17 cellular contexts compared by ENCODE assay signal in genomic region chr16:20846030-20846429, GRCh38. TPM values are rescaled to one million over a fixed set of nuclear protein-coding genes. Genes with fewer than 3 reads are reported as not detected.
A peak's percentile ranks its signal among the peaks of the same experiment; 100 is the strongest.
DNase-seq lines count a peak whose midpoint lies in the region; ATAC-seq and TF ChIP-seq lines count a peak whose summit lies in the region.
"Had no signal": no experiment of that assay in that cellular context is flagged by ENCODE, and none has a peak within 500 bp of the region (broad histone marks: within the 10 kb centered on the region; RNA-seq: fewer than 3 reads in every experiment).

No MANE protein-coding gene starts in this region.

- H3K9me3 ChIP-seq in right atrium auricular region (no peaks in the 10 kb centered on the region), endodermal cell (ENCODE audit: control insufficient read depth, low read length) (no peaks in the 10 kb centered on the region), right cardiac atrium (ENCODE audit: control insufficient read depth, low read length) (no peaks in the 10 kb centered on the region)
- H3K9me3 ChIP-seq: BLaER1, Caco-2 had no signal

- 95 to 98% methylated on average over 6 of the region's 6 CpGs for WGBS in endodermal cell (ENCODE audit: insufficient coverage in 1 of 2, insufficient read length in 1 of 2), 2 experiments
- WGBS in right cardiac atrium: 60% methylated on average over 6 of the region's 6 CpGs

- no peaks in the 10 kb centered on the region for H3K27me3 ChIP-seq in right atrium auricular region
- H3K27me3 ChIP-seq in endodermal cell (ENCODE audit: control insufficient read depth, insufficient read depth, low read length, poor library complexity, severe bottlenecking): no peaks in the 10 kb centered on the region
- no peaks in the 10 kb centered on the region for H3K27me3 ChIP-seq in right cardiac atrium (ENCODE audit: control insufficient read depth, insufficient read depth)
- H3K27me3 ChIP-seq: BLaER1 had no signal

- DNase-seq in Right ventricle myocardium inferior (ENCODE audit: missing footprints): no peak
- no peak for DNase-seq in right atrium auricular region (ENCODE audit: low spot score)
- no peak for DNase-seq in endodermal cell
- DNase-seq in right cardiac atrium: peak in 2 of 3 donors; percentile 70 to 72
- no peak for DNase-seq in T-helper 2 cell
- no peak for DNase-seq in natural killer cell
- DNase-seq: AML-193; Caco-2; CD8-positive, alpha-beta memory T cell; DND-41; GF-D8; HCEC 1CT; HFFc6 had no signal

- no peak for TF ChIP-seq CTCF in right atrium auricular region (IDR thresholded peaks at IDR 0.05)
- no peak for TF ChIP-seq CTCF in endodermal cell (conservative IDR thresholded peaks at IDR 0.05)
- TF ChIP-seq CTCF in natural killer cell (IDR thresholded peaks at IDR 0.05): no peak

- H3K36me3 Mint-ChIP-seq in endodermal cell (ENCODE audit: low read depth) (peaks cover 2% of the 10 kb centered on the region), natural killer cell (no peaks in the 10 kb centered on the region)
- H3K36me3 Mint-ChIP-seq: CD8-positive, alpha-beta memory T cell had no signal

- peaks cover 48% of the 10 kb centered on the region for H3K4me1 Mint-ChIP-seq in endodermal cell
- peaks cover 21 to 24% of the 10 kb centered on the region in 2 donors for H3K4me1 Mint-ChIP-seq in natural killer cell

- H3K4me3 Mint-ChIP-seq in endodermal cell (no peak overlapping the region), natural killer cell (no peak overlapping the region)
- H3K4me3 Mint-ChIP-seq: HFFc6 had no signal

- H3K27ac ChIP-seq in right atrium auricular region (no peak overlapping the region), endodermal cell (ENCODE audit: low read depth, low read length) (no peak overlapping the region), right cardiac atrium (ENCODE audit: low read length) (no peak overlapping the region)
- H3K27ac ChIP-seq: 22Rv1, BLaER1 had no signal

- H3K4me3 ChIP-seq in right atrium auricular region (no peak overlapping the region), endodermal cell (ENCODE audit: low read length) (peak overlapping the region; percentile 32), right cardiac atrium (ENCODE audit: low read length) (no peak overlapping the region)
- H3K4me3 ChIP-seq: BLaER1 had no signal

- intact Hi-C loops in Right ventricle myocardium inferior (cut with DNase I) (no loop called here), right cardiac atrium (cut with DNase I) (loop anchor here in 1 of 4 donors (5.0 kb wide), 1 partner anchor 236 kb away; no protein-coding TSS in a partner anchor), natural killer cell (cut with micrococcal nuclease) (no loop called here)

- H3K9me3 Mint-ChIP-seq in endodermal cell (no peaks in the 10 kb centered on the region), natural killer cell (no peaks in the 10 kb centered on the region)
- H3K9me3 Mint-ChIP-seq: CD8-positive, alpha-beta memory T cell; HFFc6 had no signal

- H3K27me3 Mint-ChIP-seq in endodermal cell (ENCODE audit: insufficient read depth) (no peaks in the 10 kb centered on the region), natural killer cell (ENCODE audit: low read depth in 2 of 2) (no peaks in the 10 kb centered on the region)
- H3K27me3 Mint-ChIP-seq: CD8-positive, alpha-beta memory T cell had no signal

- no peak overlapping the region for H3K9ac ChIP-seq in endodermal cell (ENCODE audit: extremely low read depth, low read length, poor library complexity, severe bottlenecking)
- H3K9ac ChIP-seq: BLaER1 had no signal

- no peak overlapping the region for H3K27ac Mint-ChIP-seq in endodermal cell
- no peak overlapping the region for H3K27ac Mint-ChIP-seq in natural killer cell
- H3K27ac Mint-ChIP-seq: HFFc6 had no signal

- H3K4me1 ChIP-seq in right atrium auricular region (peaks cover 0 to 16% of the 10 kb centered on the region in 2 donors), endodermal cell (ENCODE audit: control insufficient read depth, insufficient read depth, low read length) (peaks cover 33% of the 10 kb centered on the region), right cardiac atrium (ENCODE audit: control insufficient read depth, insufficient read depth, low read length) (peaks cover 5% of the 10 kb centered on the region)

- ATAC-seq in Right ventricle myocardium inferior (peak; percentile 67), right cardiac atrium (peak; percentile 47 to 53), GM18502 (IDR thresholded peaks at IDR 0.05; ENCODE audit: poor library complexity, unreplicated experiment) (no peak), natural killer cell (no peak)
- ATAC-seq: HepG2 had no signal

- H3K36me3 ChIP-seq in right atrium auricular region (no peaks in the 10 kb centered on the region), endodermal cell (ENCODE audit: control insufficient read depth, insufficient read depth, low read length) (no peaks in the 10 kb centered on the region)
- H3K36me3 ChIP-seq: BLaER1 had no signal

RNA-seq across cellular contexts. Expression of gene REXO5, which starts 39.7 kb away (rescaled TPM):
- total RNA-seq in Right ventricle myocardium inferior (5.8 TPM), right atrium auricular region (1 to 10 TPM in 1 of 2 donors, under 1 TPM in 1; 0.98 to 5.2 TPM), endodermal cell (10 to 100 TPM in 1 of 2 donors, 1 to 10 TPM in 1; 4.3 to 10.2 TPM), right cardiac atrium (1 to 10 TPM; 2.3 to 3.8 (median 2.9) TPM), natural killer cell (1 to 10 TPM; 1.5 to 6.0 (median 1.7) TPM)
- 9.3 TPM for polyA plus RNA-seq in endodermal cell (2013, experiment 1 of 2)
- polyA plus RNA-seq in endodermal cell (2013, experiment 2 of 2): 7.8 TPM
- polyA plus RNA-seq in right cardiac atrium: 2.1 TPM

RNA-seq across cellular contexts. Expression of gene ERI2, which starts 39.8 kb away (rescaled TPM):
- total RNA-seq in Right ventricle myocardium inferior (9.1 TPM), right atrium auricular region (1 to 10 TPM; 4.9 to 8.0 TPM), endodermal cell (10 to 100 TPM; 18.7 TPM), right cardiac atrium (10 to 100 TPM; 10.1 to 14.0 (median 11.1) TPM), natural killer cell (1 to 10 TPM; 2.4 to 3.5 (median 2.8) TPM)
- polyA plus RNA-seq in endodermal cell (2013, experiment 1 of 2): 32.1 TPM
- polyA plus RNA-seq in endodermal cell (2013, experiment 2 of 2): 31.0 TPM
- polyA plus RNA-seq in right cardiac atrium: 5.4 TPM

RNA-seq across cellular contexts. Expression of gene DCUN1D3, which starts 54.1 kb away (rescaled TPM):
- total RNA-seq in Right ventricle myocardium inferior (15.8 TPM), right atrium auricular region (10 to 100 TPM in 1 of 2 donors, 1 to 10 TPM in 1; 10.0 to 13.4 TPM), endodermal cell (10 to 100 TPM; 21.3 to 22.7 TPM), right cardiac atrium (10 to 100 TPM in 3 of 4 donors, 1 to 10 TPM in 1; 8.6 to 20.2 (median 11.0) TPM), natural killer cell (1 to 10 TPM; 5.3 to 9.3 (median 6.1) TPM)
- polyA plus RNA-seq in endodermal cell (2013, experiment 1 of 2): 5.9 TPM
- polyA plus RNA-seq in endodermal cell (2013, experiment 2 of 2): 4.8 TPM
- 4.7 TPM for polyA plus RNA-seq in right cardiac atrium

RNA-seq across cellular contexts. Expression of gene LYRM1, which starts 54.5 kb away (rescaled TPM):
- total RNA-seq in Right ventricle myocardium inferior (58.1 TPM), right atrium auricular region (10 to 100 TPM; 54.2 to 58.7 TPM), endodermal cell (10 to 100 TPM; 13.1 to 16.8 TPM), right cardiac atrium (10 to 100 TPM; 29.5 to 36.4 (median 35.5) TPM), natural killer cell (10 to 100 TPM; 15.3 to 25.7 (median 17.2) TPM)
- 31.5 TPM for polyA plus RNA-seq in endodermal cell (2013, experiment 1 of 2)
- 32.3 TPM for polyA plus RNA-seq in endodermal cell (2013, experiment 2 of 2)
- polyA plus RNA-seq in right cardiac atrium: 54.8 TPM

Comparison
In these comparisons a context has a peak if more than half of its experiments do, and no peak if none do; other contexts are left out.
1. DNase-seq: peak in right cardiac atrium (2 of 3); none in Right ventricle myocardium inferior (single experiment), right atrium auricular region (single experiment), endodermal cell (single experiment), T-helper 2 cell (0 of 5) and natural killer cell (single experiment).
2. ATAC-seq: peak in Right ventricle myocardium inferior (single experiment) and right cardiac atrium (2 of 2); none in GM18502 (single experiment) and natural killer cell (0 of 3).